Comparison of ENCODE assay signal across 20 cellular contexts in genomic region chr6:39464067-39464466, GRCh38.
"Had no signal": no experiment of that assay in that cellular context is flagged by ENCODE, and none has a peak within 500 bp of the region (broad histone marks: within the 10 kb centered on the region; RNA-seq: fewer than 3 reads in every experiment).

No MANE protein-coding gene starts in this region.

- ATAC-seq: gastrocnemius medialis, heart right ventricle, left cardiac atrium, left lung, left ventricle myocardium superior, lower lobe of right lung, mucosa of descending colon had no signal

- DNase-seq: dermis blood vessel endothelial cell; dorsolateral prefrontal cortex; effector CD4-positive, alpha-beta T cell; effector memory CD4-positive, alpha-beta T cell; foreskin melanocyte; gastrocnemius medialis; glutamatergic neuron; head of caudate nucleus; heart right ventricle; hippocampal formation; left cardiac atrium; left lung; left ventricle myocardium superior; lower lobe of right lung; mesenchymal stem cell; mucosa of descending colon; naive B cell had no signal

- H3K36me3 ChIP-seq: esophagus muscularis mucosa, gastrocnemius medialis, heart right ventricle, left lung, lower lobe of right lung had no signal

- H3K4me1 ChIP-seq: esophagus muscularis mucosa, gastrocnemius medialis, heart right ventricle, left lung, lower lobe of right lung had no signal

- H3K27ac ChIP-seq: coronary artery, dorsolateral prefrontal cortex, esophagus muscularis mucosa, gastrocnemius medialis, heart right ventricle, left lung, lower lobe of right lung had no signal

- H3K4me1 Mint-ChIP-seq: mesothelial cell of epicardium, naive B cell had no signal

- H3K27me3 ChIP-seq: dorsolateral prefrontal cortex, esophagus muscularis mucosa, gastrocnemius medialis, heart right ventricle, left lung had no signal

- H3K27ac Mint-ChIP-seq: mesothelial cell of epicardium, naive B cell had no signal

- H3K9me3 ChIP-seq: gastrocnemius medialis, lower lobe of right lung had no signal

- H3K4me3 ChIP-seq: coronary artery, dorsolateral prefrontal cortex, esophagus muscularis mucosa, gastrocnemius medialis, heart right ventricle, left lung, lower lobe of right lung, mucosa of descending colon had no signal

- H3K4me3 Mint-ChIP-seq: mesothelial cell of epicardium, naive B cell had no signal
